8 cellular contexts compared by ENCODE assay signal in genomic region chr12:12474931-12475485, GRCh38.
DNase-seq lines count a peak whose midpoint lies in the region; ATAC-seq, FAIRE-seq and TF ChIP-seq lines count a peak whose summit lies in the region.

No MANE protein-coding gene starts in this region.

- H3K9me3 ChIP-seq in muscle layer of duodenum (ENCODE audit: control insufficient read depth in 1 of 2, low read length in 2 of 2) = no peaks in the 10 kb centered on the region

- peak; percentile 36 for DNase-seq in AG08396 (ENCODE audit: low spot score)
- DNase-seq in activated T-helper 1 cell treated with Interleukin-2 at 50 U/mL for 16 hours (ENCODE audit: low read depth) = peak; percentile 29
- no peak for DNase-seq in RCC 7860 (ENCODE audit: low spot score)
- no peak for DNase-seq in anterior cingulate cortex (lab: John Stamatoyannopoulos, UW)
- DNase-seq in H54 (ENCODE audit: insufficient read length, low spot score) = no peak

- H3K36me3 ChIP-seq in muscle layer of duodenum (ENCODE audit: control insufficient read depth in 1 of 2, insufficient read depth in 2 of 2, low read length in 2 of 2) = peaks cover 39 to 42% of the 10 kb centered on the region in 2 donors

- no peaks in the 10 kb centered on the region for H3K4me1 ChIP-seq in muscle layer of duodenum (ENCODE audit: control insufficient read depth in 1 of 2, insufficient read depth in 2 of 2, low read length in 2 of 2)

- FAIRE-seq in RCC 7860 (lab: Jason Lieb, UNC) (no peak), H54 (lab: Jason Lieb, UNC) (no peak)

- ATAC-seq in GM19372 (IDR thresholded peaks at IDR 0.05; ENCODE audit: low read depth, unreplicated experiment) (peak; percentile 93), HG03432 (IDR thresholded peaks at IDR 0.05; ENCODE audit: unreplicated experiment) (peak; percentile 95)

- no peak overlapping the region for H3K4me3 ChIP-seq in muscle layer of duodenum (ENCODE audit: low read depth in 1 of 2, low read length in 2 of 2)

- no peaks in the 10 kb centered on the region for H3K27me3 ChIP-seq in muscle layer of duodenum (ENCODE audit: low read depth, low read length)

- no peak for TF ChIP-seq POLR2A in H54 (IDR thresholded peaks at IDR 0.05; ENCODE audit: low read depth, low read length)

- H3K27ac ChIP-seq in muscle layer of duodenum (ENCODE audit: low read length) = peak overlapping the region; percentile 23

Comparison
In these comparisons a context has a peak if more than half of its experiments do, and no peak if none do; other contexts are left out.
1. DNase-seq: peak in AG08396 (single experiment) and activated T-helper 1 cell treated with Interleukin-2 at 50 U/mL for 16 hours (single experiment); none in RCC 7860 (single experiment), anterior cingulate cortex (0 of 58) and H54 (single experiment).